12 cellular contexts compared by ENCODE assay signal in genomic region chr3:110743202-110743601, GRCh38.
DNase-seq lines count a peak whose midpoint lies in the region; ATAC-seq, FAIRE-seq and TF ChIP-seq lines count a peak whose summit lies in the region.
"Had no signal": no experiment of that assay in that cellular context is flagged by ENCODE, and none has a peak within 500 bp of the region (broad histone marks: within the 10 kb centered on the region; RNA-seq: fewer than 3 reads in every experiment).

No MANE protein-coding gene starts in this region.

- H3K9me3 ChIP-seq in small intestine (ENCODE audit: control insufficient read depth, low read depth): no peaks in the 10 kb centered on the region
- H3K9me3 ChIP-seq: esophagus squamous epithelium had no signal

- TF ChIP-seq CTCF in VCaP (conservative IDR thresholded peaks at IDR 0.05): no peak

- H3K4me3 ChIP-seq in small intestine (ENCODE audit: low read depth in 1 of 2, low read length in 2 of 2): no peak overlapping the region
- H3K4me3 ChIP-seq: esophagus squamous epithelium, K562 had no signal

- H3K36me3 ChIP-seq in small intestine (ENCODE audit: control insufficient read depth in 2 of 2, insufficient read depth in 2 of 2, low read length in 2 of 2): no peaks in the 10 kb centered on the region
- H3K36me3 ChIP-seq: esophagus squamous epithelium had no signal

- H3K4me1 ChIP-seq in small intestine (ENCODE audit: control insufficient read depth in 2 of 2, insufficient read depth in 1 of 2, low read depth in 1 of 2, low read length in 1 of 2): peaks cover 0 to 2% of the 10 kb centered on the region in 2 donors
- H3K4me1 ChIP-seq: esophagus squamous epithelium had no signal

- 10 to 19% (median 18%) methylated on average over 1 of the region's 1 CpG for WGBS in small intestine, 3 donors

- ATAC-seq in GM19395 (IDR thresholded peaks at IDR 0.05; ENCODE audit: unreplicated experiment) (peak; percentile 81), HG03378 (IDR thresholded peaks at IDR 0.05; ENCODE audit: unreplicated experiment) (peak; percentile 78), HG02623 (IDR thresholded peaks at IDR 0.05; ENCODE audit: unreplicated experiment) (no peak), HG03442 (IDR thresholded peaks at IDR 0.05; ENCODE audit: unreplicated experiment) (no peak)
- ATAC-seq: K562, left ventricle myocardium superior had no signal

- no peaks in the 10 kb centered on the region for H3K27me3 ChIP-seq in small intestine (ENCODE audit: control insufficient read depth in 2 of 2, insufficient read depth in 2 of 2, low read length in 2 of 2)
- H3K27me3 ChIP-seq: esophagus squamous epithelium had no signal

- no peak for FAIRE-seq in small intestine (lab: Jason Lieb, UNC)
- FAIRE-seq: K562 had no signal

- H3K27ac ChIP-seq in VCaP: peak overlapping the region; percentile 85
- no peak overlapping the region for H3K27ac ChIP-seq in small intestine (ENCODE audit: low read depth in 1 of 2, low read length in 1 of 2)
- H3K27ac ChIP-seq: esophagus squamous epithelium had no signal

- DNase-seq in small intestine (peak; percentile 85), NCI-H146 treated with DMSO at 0.1 percent for 48 hours (lab: John Stamatoyannopoulos, UW; ENCODE audit: unreplicated experiment) (no peak)
- DNase-seq: activated T-cell treated with anti-CD3 and anti-CD28 coated beads, Interleukin-2, amount 50 U/mL, for 48 hours; DMS79; esophagus squamous epithelium; left ventricle myocardium superior had no signal

Comparison
In these comparisons a context has a peak if more than half of its experiments do, and no peak if none do; other contexts are left out.
1. ATAC-seq: peak in GM19395 (single experiment) and HG03378 (single experiment); none in HG02623 (single experiment) and HG03442 (single experiment).